Comparison of ENCODE assay signal across 17 cellular contexts in the genomic region with DNA sequence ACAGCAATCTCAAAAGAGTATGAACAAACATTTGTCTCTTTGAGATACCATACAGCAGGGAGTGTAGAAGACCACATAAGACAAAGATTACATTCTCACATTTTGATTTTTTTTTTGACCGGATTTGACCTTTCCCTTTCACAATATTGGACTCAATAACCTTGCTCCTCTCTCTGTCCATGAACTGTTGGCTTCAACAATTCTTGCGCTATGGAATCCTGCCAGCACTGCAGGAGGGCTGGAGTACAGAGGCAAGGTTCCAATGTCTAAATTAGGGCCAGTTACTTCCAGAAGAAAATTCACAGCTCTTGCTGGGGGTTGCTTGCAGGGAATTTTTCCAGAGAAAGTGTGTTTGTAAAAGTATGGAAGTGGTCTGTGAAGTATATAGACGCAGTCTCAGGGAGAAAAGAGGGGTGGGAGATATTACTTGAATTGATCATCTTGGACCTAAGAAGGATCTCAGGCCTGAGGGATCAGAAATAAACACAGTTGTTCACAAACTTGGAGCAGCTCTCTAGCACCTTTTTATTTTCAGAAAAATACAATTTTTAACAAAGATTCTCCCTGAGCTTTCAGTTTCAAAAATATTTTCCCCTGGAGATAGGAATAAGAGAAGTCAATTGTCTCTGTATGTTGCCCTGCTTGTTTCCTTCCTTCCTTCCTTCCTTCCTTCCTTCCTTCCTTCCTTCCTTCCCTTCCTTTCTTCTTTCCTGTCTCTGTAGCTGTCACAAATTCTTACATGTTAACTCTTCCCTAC.
DNase-seq lines count a peak whose midpoint lies in the region; ATAC-seq, FAIRE-seq and TF ChIP-seq lines count a peak whose summit lies in the region.
"Had no signal": no experiment of that assay in that cellular context is flagged by ENCODE, and none has a peak within 500 bp of the region (broad histone marks: within the 10 kb centered on the region; RNA-seq: fewer than 3 reads in every experiment).

No MANE protein-coding gene starts in this region.

- H3K18ac ChIP-seq in neuronal stem cell (ENCODE audit: low read length) = no peak overlapping the region

- TF ChIP-seq CTCF in AG09309 (IDR thresholded peaks at IDR 0.05; ENCODE audit: control insufficient read depth, insufficient read depth, low read depth, low read length, missing control alignments) (no peak), fibroblast of pulmonary artery (IDR thresholded peaks at IDR 0.05; ENCODE audit: low read length, missing control alignments) (no peak), mammary epithelial cell (conservative IDR thresholded peaks at IDR 0.05 in 1 of 2, IDR thresholded peaks at IDR 0.05 in 1 of 2; ENCODE audit: extremely low read depth in 1 of 2, insufficient read depth in 1 of 2, low read depth in 1 of 2, low read length in 2 of 2) (no peak), kidney (IDR thresholded peaks at IDR 0.05; ENCODE audit: borderline replicate concordance, extremely low read depth, insufficient read depth) (no peak)

- no TSS peak for BruUV-seq in mammary epithelial cell (replicated peaks; lab: Mats Ljungman, UMichigan)

- CTCF ChIA-PET in mammary epithelial cell (lab: Charles Lee; ENCODE audit: low non-redundant PET) = no interaction called here

- H3K4me1 ChIP-seq in neuronal stem cell (ENCODE audit: control insufficient read depth in 2 of 2, insufficient read depth in 1 of 2, low read depth in 1 of 2, low read length in 2 of 2) (peaks cover 2 to 3% of the 10 kb centered on the region in 2 donors), mammary epithelial cell (ENCODE audit: insufficient read depth, low read length) (no peaks in the 10 kb centered on the region), kidney (ENCODE audit: control insufficient read depth in 1 of 2, insufficient read depth in 1 of 2, low read depth in 1 of 2, low read length in 2 of 2) (no peaks in the 10 kb centered on the region)
- H3K4me1 ChIP-seq: SJSA1 had no signal

- no peak overlapping the region for H2BK5ac ChIP-seq in neuronal stem cell (ENCODE audit: low read length)

- H4K91ac ChIP-seq in neuronal stem cell (ENCODE audit: low read depth, low read length, poor library complexity) = no peak overlapping the region

- H4K20me1 ChIP-seq in mammary epithelial cell (ENCODE audit: insufficient read depth, low read length) = no peaks in the 10 kb centered on the region

- H3K79me2 ChIP-seq in mammary epithelial cell (ENCODE audit: insufficient read depth, low read length) = no peaks in the 10 kb centered on the region

- no peak overlapping the region for H3K4me2 ChIP-seq in neuronal stem cell (ENCODE audit: insufficient read depth, low read length, poor library complexity, severe bottlenecking)
- no peak overlapping the region for H3K4me2 ChIP-seq in mammary epithelial cell (ENCODE audit: insufficient read depth, low read depth, low read length)

- H2BK120ac ChIP-seq in neuronal stem cell (ENCODE audit: low read depth, low read length) = no peak overlapping the region

- no peak overlapping the region for H4K8ac ChIP-seq in neuronal stem cell (ENCODE audit: low read depth, low read length)

- H3K14ac ChIP-seq in neuronal stem cell (ENCODE audit: low read length) = no peak overlapping the region

- H2BK12ac ChIP-seq in neuronal stem cell (ENCODE audit: low read length) = no peak overlapping the region

- DNase-seq in AG09309 (ENCODE audit: low read depth) (peak; percentile 4), NCI-H446 treated with DMSO at 0.1 percent for 48 hours (lab: John Stamatoyannopoulos, UW) (peak; percentile 63), fibroblast of pulmonary artery (ENCODE audit: low read depth) (peak; percentile 1), neuronal stem cell (ENCODE audit: low spot score) (no peak), mammary epithelial cell (no peak), kidney (no peak), MV-4-11 (lab: John Stamatoyannopoulos, UW) (no peak)
- DNase-seq: activated CD4-positive, alpha-beta T cell treated with anti-CD3 and anti-CD28 coated beads for 36 hours; activated gamma-delta T cell; cortex of kidney; IMR-90; NCI-H187; NCI-H510A; stimulated activated CD4-positive, alpha-beta T cell treated with anti-CD3 and anti-CD28 coated beads, Interleukin-4, amount 100 ng/mL, for 24 hours had no signal

- in situ Hi-C loops in mammary epithelial cell (cut with MboI; ENCODE audit: low sequenced_read_pairs in 2 of 2) = no loop called here

- H3K9me3 ChIP-seq in neuronal stem cell (replicated peaks in 1 of 2; ENCODE audit: control insufficient read depth in 2 of 2, insufficient read depth in 1 of 2, low read depth in 1 of 2, low read length in 2 of 2) = no peaks in the 10 kb centered on the region
- no peaks in the 10 kb centered on the region for H3K9me3 ChIP-seq in mammary epithelial cell (replicated peaks; ENCODE audit: insufficient read depth, low read length)
- H3K9me3 ChIP-seq in kidney (ENCODE audit: control insufficient read depth in 1 of 2, low read length in 2 of 2) = no peaks in the 10 kb centered on the region
- H3K9me3 ChIP-seq: SJSA1 had no signal

- no peak overlapping the region for H3K4me3 ChIP-seq in AG09309 (ENCODE audit: control insufficient read depth, low read depth, low read length)
- no peak overlapping the region for H3K4me3 ChIP-seq in fibroblast of pulmonary artery (replicated peaks; ENCODE audit: low read depth, low read length)
- H3K4me3 ChIP-seq in neuronal stem cell (ENCODE audit: low read length in 2 of 2) = no peak overlapping the region
- no peak overlapping the region for H3K4me3 ChIP-seq in mammary epithelial cell (replicated peaks in 1 of 3; ENCODE audit: insufficient read depth in 1 of 3, low read depth in 2 of 3, low read length in 3 of 3)
- no peak overlapping the region for H3K4me3 ChIP-seq in kidney (ENCODE audit: low read length in 2 of 2)
- H3K4me3 ChIP-seq: SJSA1 had no signal

- WGBS in neuronal stem cell (ENCODE audit: extremely low coverage in 2 of 2, insufficient read length in 2 of 2, insufficient replicate concordance in 1 of 2), 2 donors = no CpG with 5 or more reads among the region's 3 CpGs
- WGBS in mammary epithelial cell (ENCODE audit: low coverage, missing lambda C conversion rate) = 86% methylated on average over 3 of the region's 3 CpGs

- no peak for ATAC-seq in HG03457 (IDR thresholded peaks at IDR 0.05; ENCODE audit: unreplicated experiment)
- ATAC-seq: activated CD4-positive, alpha-beta T cell treated with anti-CD3 and anti-CD28 coated beads for 36 hours had no signal

- no peak overlapping the region for H2BK15ac ChIP-seq in neuronal stem cell (ENCODE audit: low read length)

- dilution Hi-C loops in mammary epithelial cell (cut with HindIII; ENCODE audit: low sequenced_read_pairs) = no loop called here

- no peaks in the 10 kb centered on the region for H3K79me1 ChIP-seq in neuronal stem cell (ENCODE audit: low read depth, low read length)

- peak overlapping the region; percentile 36 for H2AFZ ChIP-seq in neuronal stem cell (ENCODE audit: low read length)
- H2AFZ ChIP-seq in mammary epithelial cell (ENCODE audit: low read depth, low read length) = no peak overlapping the region

- no peak overlapping the region for H3K27ac ChIP-seq in neuronal stem cell (replicated peaks; ENCODE audit: low read length)
- no peak overlapping the region for H3K27ac ChIP-seq in mammary epithelial cell (ENCODE audit: insufficient read depth, low read depth, low read length)
- H3K27ac ChIP-seq in kidney (ENCODE audit: low read depth in 2 of 2, low read length in 2 of 2) = no peak overlapping the region
- H3K27ac ChIP-seq: neutrophil, SJSA1 had no signal

- H3K27me3 ChIP-seq in neuronal stem cell (ENCODE audit: control insufficient read depth in 3 of 3, insufficient read depth in 3 of 3, low read depth in 1 of 3, low read length in 3 of 3) = no peaks in the 10 kb centered on the region
- no peaks in the 10 kb centered on the region for H3K27me3 ChIP-seq in mammary epithelial cell (ENCODE audit: insufficient read depth, low read length)
- H3K27me3 ChIP-seq: neutrophil, SJSA1 had no signal

- no peak overlapping the region for H2AK5ac ChIP-seq in neuronal stem cell (ENCODE audit: low read depth, low read length)

- no peak for FAIRE-seq in kidney (lab: Jason Lieb, UNC)

- H3K36me3 ChIP-seq in neuronal stem cell (replicated peaks in 1 of 2; ENCODE audit: control insufficient read depth in 2 of 2, insufficient read depth in 2 of 2, low read length in 2 of 2) (no peaks in the 10 kb centered on the region), mammary epithelial cell (ENCODE audit: insufficient read depth, low read length) (no peaks in the 10 kb centered on the region), kidney (ENCODE audit: control insufficient read depth in 1 of 2, insufficient read depth in 2 of 2, low read length in 2 of 2) (no peaks in the 10 kb centered on the region)
- H3K36me3 ChIP-seq: neutrophil, SJSA1 had no signal

- no peak overlapping the region for H3K4ac ChIP-seq in neuronal stem cell (ENCODE audit: low read length)

- intact Hi-C loops in mammary epithelial cell (cut with micrococcal nuclease) = no loop called here
- intact Hi-C loops in kidney (cut with DNase I) = no loop called here

- no peak overlapping the region for H3K23ac ChIP-seq in neuronal stem cell (ENCODE audit: low read depth, low read length, poor library complexity)

- H3K9ac ChIP-seq in neuronal stem cell (ENCODE audit: low read depth, low read length, poor library complexity) (no peak overlapping the region), mammary epithelial cell (ENCODE audit: insufficient read depth, low read length) (no peak overlapping the region), kidney (ENCODE audit: low read length in 2 of 2) (no peak overlapping the region)

Comparison
In these comparisons a context has a peak if more than half of its experiments do, and no peak if none do; other contexts are left out.
1. DNase-seq: peak in AG09309 (single experiment), NCI-H446 treated with DMSO at 0.1 percent for 48 hours (single experiment) and fibroblast of pulmonary artery (single experiment); none in neuronal stem cell (single experiment), mammary epithelial cell (single experiment), kidney (single experiment) and MV-4-11 (single experiment).